Comparison of ENCODE assay signal across 2 cellular contexts in genomic region chr10:125916977-125917376, GRCh38.
TF ChIP-seq lines count a peak whose summit lies in the region.

No MANE protein-coding gene starts in this region.

TF ChIP-seq in A549, 52 proteins besides CTCF, POLR2A, EP300 and RAD21:
- TF ChIP-seq HOXA7 (CRISPR knock-in tag; IDR thresholded peaks at IDR 0.05) = 0 out of 2 replicates have a peak, but pooled peaks have one; percentile 61
- peak; percentile 74; the same call in 1 of the 2 replicates for TF ChIP-seq HOXB5 (CRISPR knock-in tag; IDR thresholded peaks at IDR 0.05)
- no peak for TF ChIP-seq MYC (IDR thresholded peaks at IDR 0.05; ENCODE audit: borderline replicate concordance, low read length)
- TF ChIP-seq HEYL (CRISPR knock-in tag; IDR thresholded peaks at IDR 0.05) = peak; percentile 83
- peak; percentile 42; the same call in 1 of the 2 replicates for TF ChIP-seq FOXS1 (CRISPR knock-in tag; IDR thresholded peaks at IDR 0.05)
- peak; percentile 85 for TF ChIP-seq ZSCAN20 (CRISPR knock-in tag; IDR thresholded peaks at IDR 0.05)
- TF ChIP-seq PHF8 (IDR thresholded peaks at IDR 0.05; ENCODE audit: borderline replicate concordance, low read depth) = no peak
- TF ChIP-seq E2F6 (IDR thresholded peaks at IDR 0.05; ENCODE audit: borderline replicate concordance, low read depth) = no peak
- peak; percentile 82 for TF ChIP-seq MAFK (IDR thresholded peaks at IDR 0.05; ENCODE audit: partially characterized antibody)
- TF ChIP-seq HOXB13 (CRISPR knock-in tag; IDR thresholded peaks at IDR 0.05; ENCODE audit: low read depth) = peak; percentile 92
- TF ChIP-seq EHF (CRISPR knock-in tag; IDR thresholded peaks at IDR 0.05) = peak; percentile 82; the same call in 1 of the 2 replicates
- peak; percentile 89 for TF ChIP-seq ATOH8 (CRISPR knock-in tag; IDR thresholded peaks at IDR 0.05; ENCODE audit: low read depth)
- TF ChIP-seq SMC3 (IDR thresholded peaks at IDR 0.05) = no peak
- TF ChIP-seq TP53 (CRISPR knock-in tag; IDR thresholded peaks at IDR 0.05) = no peak
- TF ChIP-seq ZNF302 (CRISPR knock-in tag; IDR thresholded peaks at IDR 0.05) = peak; percentile 89

TF ChIP-seq in IMR-90, 13 proteins besides CTCF, POLR2A, EP300 and RAD21:
- no peak for TF ChIP-seq MXI1 (IDR thresholded peaks at IDR 0.05; ENCODE audit: borderline replicate concordance, low read depth, low read length)
- 0 out of 2 replicates have a peak, but pooled peaks have one; percentile 35 for TF ChIP-seq MAFK (IDR thresholded peaks at IDR 0.05; ENCODE audit: low read depth, low read length)
